15 cellular contexts compared by ENCODE assay signal in the genomic region with DNA sequence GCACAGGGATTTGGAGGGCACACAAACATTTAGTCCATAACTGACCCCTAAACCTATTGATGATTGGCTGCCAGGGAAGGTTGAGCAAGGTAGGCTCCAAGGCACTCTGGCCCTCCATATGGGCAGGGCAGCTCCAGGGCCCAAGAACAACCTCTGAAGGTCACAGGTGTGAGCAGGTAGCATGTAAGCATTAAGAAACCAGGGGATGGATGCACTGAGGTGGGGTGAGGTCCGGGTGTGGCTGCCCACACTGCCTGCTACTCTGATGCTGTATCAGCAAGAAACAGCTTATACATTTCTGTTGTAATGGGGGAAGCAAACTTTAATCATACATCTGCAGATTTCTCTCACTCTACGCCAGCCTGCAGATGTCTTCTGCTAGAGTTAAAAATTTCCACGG.
"Had no signal": no experiment of that assay in that cellular context is flagged by ENCODE, and none has a peak within 500 bp of the region (broad histone marks: within the 10 kb centered on the region; RNA-seq: fewer than 3 reads in every experiment).

No MANE protein-coding gene starts in this region.

- H3K4me1 Mint-ChIP-seq: activated naive CD4-positive, alpha-beta T cell treated with anti-CD3 and anti-CD28 coated beads, Interleukin-2, amount 10 ng/mL, durations not matched to agents 7 days and 5 days; activated naive CD8-positive, alpha-beta T cell treated with anti-CD3 and anti-CD28 coated beads, Interleukin-2, amount 50 U/mL, for 24 hours; stimulated activated naive B cell treated with anti-CD40 and anti-IgM and Interleukin-4, amounts not matched to agents 10 μg/mL and 1 μg/mL and 100 μg/mL, for 72 hours had no signal

- H3K9me3 Mint-ChIP-seq: activated naive CD4-positive, alpha-beta T cell treated with anti-CD3 and anti-CD28 coated beads, Interleukin-2, amount 10 ng/mL, durations not matched to agents 7 days and 5 days; activated naive CD8-positive, alpha-beta T cell treated with anti-CD3 and anti-CD28 coated beads, Interleukin-2, amount 50 U/mL, for 24 hours; stimulated activated naive B cell treated with anti-CD40 and anti-IgM and Interleukin-4, amounts not matched to agents 10 μg/mL and 1 μg/mL and 100 μg/mL, for 72 hours had no signal

- DNase-seq: activated CD4-positive, alpha-beta T cell treated with anti-CD3 and anti-CD28 coated beads, Interleukin-2, amount 50 U/mL, for 1 hour; activated CD4-positive, CD25-positive, alpha-beta regulatory T cell treated with anti-CD3 and anti-CD28 coated beads, Interleukin-2, amount 50 U/mL, for 72 hours; activated CD8-positive, alpha-beta memory T cell treated with anti-CD3 and anti-CD28 coated beads, Interleukin-2, amount 50 U/mL, for 48 hours; activated effector memory CD4-positive, alpha-beta T cell treated with Interleukin-2 at 50 U/mL for 16 hours; activated naive CD4-positive, alpha-beta T cell treated with anti-CD3 and anti-CD28 coated beads, Interleukin-2, amount 10 ng/mL, durations not matched to agents 7 days and 5 days; activated naive CD8-positive, alpha-beta T cell treated with anti-CD3 and anti-CD28 coated beads, Interleukin-2, amount 50 U/mL, for 24 hours; activated T-cell treated with anti-CD3 and anti-CD28 coated beads, Interleukin-2, amount 50 U/mL, for 48 hours; kidney; retina; spleen; stimulated activated naive B cell treated with anti-CD40 and anti-IgM and Interleukin-4, amounts not matched to agents 10 μg/mL and 1 μg/mL and 100 μg/mL, for 72 hours had no signal

- H3K4me3 ChIP-seq: spleen had no signal

- H3K4me3 Mint-ChIP-seq: activated naive CD4-positive, alpha-beta T cell treated with anti-CD3 and anti-CD28 coated beads, Interleukin-2, amount 10 ng/mL, durations not matched to agents 7 days and 5 days; activated naive CD8-positive, alpha-beta T cell treated with anti-CD3 and anti-CD28 coated beads, Interleukin-2, amount 50 U/mL, for 24 hours; stimulated activated naive B cell treated with anti-CD40 and anti-IgM and Interleukin-4, amounts not matched to agents 10 μg/mL and 1 μg/mL and 100 μg/mL, for 72 hours had no signal

- H3K27me3 Mint-ChIP-seq: activated naive CD4-positive, alpha-beta T cell treated with anti-CD3 and anti-CD28 coated beads, Interleukin-2, amount 10 ng/mL, durations not matched to agents 7 days and 5 days had no signal

- H3K27ac ChIP-seq: epithelial cell of prostate, spleen had no signal

- H3K4me1 ChIP-seq: spleen had no signal

- ATAC-seq: activated naive CD8-positive, alpha-beta T cell treated with anti-CD3 and anti-CD28 coated beads, Interleukin-2, amount 50 U/mL, for 24 hours; left lobe of liver; stimulated activated naive B cell treated with anti-CD40 and anti-IgM and Interleukin-4, amounts not matched to agents 10 μg/mL and 1 μg/mL and 100 μg/mL, for 72 hours had no signal

- H3K36me3 ChIP-seq: spleen had no signal

- H3K36me3 Mint-ChIP-seq: activated naive CD4-positive, alpha-beta T cell treated with anti-CD3 and anti-CD28 coated beads, Interleukin-2, amount 10 ng/mL, durations not matched to agents 7 days and 5 days; stimulated activated naive B cell treated with anti-CD40 and anti-IgM and Interleukin-4, amounts not matched to agents 10 μg/mL and 1 μg/mL and 100 μg/mL, for 72 hours had no signal

- FAIRE-seq: bronchial epithelial cell, frontal cortex, kidney had no signal

- H3K27ac Mint-ChIP-seq: activated naive CD4-positive, alpha-beta T cell treated with anti-CD3 and anti-CD28 coated beads, Interleukin-2, amount 10 ng/mL, durations not matched to agents 7 days and 5 days; activated naive CD8-positive, alpha-beta T cell treated with anti-CD3 and anti-CD28 coated beads, Interleukin-2, amount 50 U/mL, for 24 hours; stimulated activated naive B cell treated with anti-CD40 and anti-IgM and Interleukin-4, amounts not matched to agents 10 μg/mL and 1 μg/mL and 100 μg/mL, for 72 hours had no signal
